ENCODE assay signal across 2 cellular contexts in genomic region chr6:136920216-136920857, GRCh38.
TF ChIP-seq lines count a peak whose summit lies in the region.

No MANE protein-coding gene starts in this region.

TF ChIP-seq in IMR-90, 13 proteins besides CTCF, POLR2A, EP300 and RAD21 (continued from another document):
- TF ChIP-seq FOS (IDR thresholded peaks at IDR 0.05; ENCODE audit: low read depth, low read length) (no peak), MAFK (IDR thresholded peaks at IDR 0.05; ENCODE audit: low read depth, low read length) (no peak), RCOR1 (IDR thresholded peaks at IDR 0.05; ENCODE audit: insufficient replicate concordance, low read length) (no peak), BHLHE40 (IDR thresholded peaks at IDR 0.05; ENCODE audit: low read depth, low read length) (no peak), ELK1 (IDR thresholded peaks at IDR 0.05; ENCODE audit: borderline replicate concordance, low read depth, low read length) (no peak), MXI1 (IDR thresholded peaks at IDR 0.05; ENCODE audit: borderline replicate concordance, low read depth, low read length) (no peak), USF2 (IDR thresholded peaks at IDR 0.05; ENCODE audit: low read depth, low read length) (no peak), RFX5 (IDR thresholded peaks at IDR 0.05; ENCODE audit: low read depth, low read length) (no peak), CEBPB (IDR thresholded peaks at IDR 0.05; ENCODE audit: low read depth, low read length) (no peak), CHD1 (IDR thresholded peaks at IDR 0.05; ENCODE audit: low read depth, low read length) (no peak), NFE2L2 (IDR thresholded peaks at IDR 0.05; ENCODE audit: low read depth, low read length) (no peak)

TF ChIP-seq in neural cell, 6 proteins besides CTCF, POLR2A, EP300 and RAD21:
- TF ChIP-seq REST (IDR thresholded peaks at IDR 0.05; ENCODE audit: borderline replicate concordance) = no peak
- no peak for TF ChIP-seq TAF1 (IDR thresholded peaks at IDR 0.05; ENCODE audit: low read depth)
- no peak for TF ChIP-seq SMC3 (conservative IDR thresholded peaks at IDR 0.05; ENCODE audit: poor library complexity)
- no peak for TF ChIP-seq MXI1 (conservative IDR thresholded peaks at IDR 0.05; ENCODE audit: poor library complexity, severe bottlenecking)
- no peak for TF ChIP-seq POLR2AphosphoS5 (IDR thresholded peaks at IDR 0.05)
- TF ChIP-seq EZH2 (IDR thresholded peaks at IDR 0.05; ENCODE audit: borderline replicate concordance, insufficient read depth, low read length, poor library complexity, severe bottlenecking) = no peak
TF ChIP-seq in neural cell: peak in this region for 0.
